In genomic region chr6:114194362-114195343, GRCh38 we compare ENCODE assay signal across 12 cellular contexts.
A peak's percentile ranks its signal among the peaks of the same experiment; 100 is the strongest.
DNase-seq lines count a peak whose midpoint lies in the region; ATAC-seq and TF ChIP-seq lines count a peak whose summit lies in the region.
"Had no signal": no experiment of that assay in that cellular context is flagged by ENCODE, and none has a peak within 500 bp of the region (broad histone marks: within the 10 kb centered on the region; RNA-seq: fewer than 3 reads in every experiment).

No MANE protein-coding gene starts in this region.

- DNase-seq in Caco-2, result peak in 1 of 2 experiments; percentile 7
- peak; percentile 19 for DNase-seq in astrocyte of the cerebellum (ENCODE audit: low read depth)
- DNase-seq in mesenchymal stem cell, result peak; percentile 2
- no peak for DNase-seq in HuH-7 (ENCODE audit: low spot score)
- no peak for DNase-seq in activated gamma-delta T cell (lab: John Stamatoyannopoulos, UW)
- DNase-seq: naive B cell, NCI-H187, spleen had no signal

- no peak overlapping the region for H3K4me2 ChIP-seq in mesenchymal stem cell (ENCODE audit: low read length, poor library complexity, severe bottlenecking)

- no peak overlapping the region for H3K14ac ChIP-seq in mesenchymal stem cell (ENCODE audit: low read length in 2 of 2)

- peak overlapping the region; percentile 89 for H3K27ac Mint-ChIP-seq in Caco-2 (ENCODE audit: unreplicated experiment)

- peak overlapping the region; percentile 48 for H3K4me3 Mint-ChIP-seq in Caco-2 (ENCODE audit: unreplicated experiment)
- H3K4me3 Mint-ChIP-seq: naive B cell had no signal

- no peaks in the 10 kb centered on the region for H3K9me3 ChIP-seq in Caco-2
- H3K9me3 ChIP-seq in mesenchymal stem cell (ENCODE audit: control insufficient read depth, low read length), result no peaks in the 10 kb centered on the region
- H3K9me3 ChIP-seq: ascending aorta, spleen had no signal

- no peaks in the 10 kb centered on the region for H3K27me3 ChIP-seq in Caco-2 (replicated peaks; ENCODE audit: control insufficient read depth, insufficient read depth, low read length)
- no peaks in the 10 kb centered on the region for H3K27me3 ChIP-seq in mesenchymal stem cell (ENCODE audit: control insufficient read depth in 1 of 2, insufficient read depth in 1 of 2, low read length in 2 of 2)
- H3K27me3 ChIP-seq: ascending aorta had no signal

- no peak overlapping the region for H2AK5ac ChIP-seq in mesenchymal stem cell (ENCODE audit: low read length, severe bottlenecking)

- CTCF ChIA-PET in Caco-2 (lab: Charles Lee), result interaction anchor here (0.8 to 1.3 kb wide), 2 partner anchors 25 to 110 kb away, joined by 3 to 4 read pairs; no protein-coding TSS in a partner anchor

- no peaks in the 10 kb centered on the region for H3K36me3 Mint-ChIP-seq in Caco-2 (ENCODE audit: insufficient read depth, unreplicated experiment)
- H3K36me3 Mint-ChIP-seq: naive B cell had no signal

- no peak for TF ChIP-seq CTCF in Caco-2 (IDR thresholded peaks at IDR 0.05; ENCODE audit: insufficient read depth in 1 of 2, low read depth in 1 of 2, low read length in 1 of 2, severe bottlenecking in 1 of 2, unreplicated experiment in 1 of 2)
- TF ChIP-seq CTCF in astrocyte of the cerebellum (IDR thresholded peaks at IDR 0.05; ENCODE audit: low read depth, low read length, missing control alignments), result no peak

- no peak overlapping the region for H3K23ac ChIP-seq in mesenchymal stem cell (ENCODE audit: low read length in 2 of 2)

- peak overlapping the region; percentile 22 for H3K9ac ChIP-seq in mesenchymal stem cell (ENCODE audit: low read length)

- H2BK5ac ChIP-seq in mesenchymal stem cell (ENCODE audit: low read depth, low read length, poor library complexity, severe bottlenecking), result no peak overlapping the region

- BruUV-seq in Caco-2 (replicated peaks; lab: Mats Ljungman, UMichigan), result TSS peak; percentile 93

- H3K4me1 Mint-ChIP-seq in Caco-2 (ENCODE audit: low read depth, unreplicated experiment), result peaks cover 31% of the 10 kb centered on the region
- H3K4me1 Mint-ChIP-seq: naive B cell had no signal

- ATAC-seq in HG03565 (IDR thresholded peaks at IDR 0.05; ENCODE audit: unreplicated experiment) (no peak), HG02973 (IDR thresholded peaks at IDR 0.05; ENCODE audit: unreplicated experiment) (no peak)

- H3K79me1 ChIP-seq in mesenchymal stem cell (replicated peaks; ENCODE audit: low read length, poor library complexity, severe bottlenecking), result no peaks in the 10 kb centered on the region

- no peak overlapping the region for H4K91ac ChIP-seq in mesenchymal stem cell (ENCODE audit: low read length)

- TF ChIP-seq EP300 in Ishikawa (IDR thresholded peaks at IDR 0.05; ENCODE audit: borderline replicate concordance), result no peak

- H3K18ac ChIP-seq in mesenchymal stem cell (ENCODE audit: low read depth in 1 of 2, low read length in 2 of 2), result no peak overlapping the region

- H2BK12ac ChIP-seq in mesenchymal stem cell (ENCODE audit: low read length in 2 of 2), result no peak overlapping the region

- H2AFZ ChIP-seq in mesenchymal stem cell (ENCODE audit: low read depth, low read length), result no peak overlapping the region

- H3K27me3 Mint-ChIP-seq in Caco-2 (ENCODE audit: insufficient read depth, unreplicated experiment), result no peaks in the 10 kb centered on the region

- TF ChIP-seq RAD21 in Ishikawa (IDR thresholded peaks at IDR 0.05; ENCODE audit: low read depth), result no peak

- H3K4me3 ChIP-seq in Caco-2 (ENCODE audit: low read depth, low read length) (no peak overlapping the region), astrocyte of the cerebellum (ENCODE audit: low read depth, low read length) (no peak overlapping the region), mesenchymal stem cell (ENCODE audit: insufficient read depth in 1 of 2, low read depth in 1 of 2, low read length in 2 of 2) (peak overlapping the region in 1 of 2 experiments; percentile 25)
- H3K4me3 ChIP-seq: ascending aorta, spleen had no signal

- intact Hi-C loops in Caco-2 (cut with micrococcal nuclease; ENCODE audit: unreplicated experiment), result loop anchor here (1.0 to 10.0 kb wide), 3 partner anchors 27 to 110 kb away; no protein-coding TSS in a partner anchor

- no peak overlapping the region for H3K27ac ChIP-seq in mesenchymal stem cell (ENCODE audit: low read length, poor library complexity, severe bottlenecking)
- H3K27ac ChIP-seq: ascending aorta, spleen had no signal

- H2BK15ac ChIP-seq in mesenchymal stem cell (ENCODE audit: low read depth, poor library complexity, severe bottlenecking), result no peak overlapping the region

- 92% methylated on average over 5 of the region's 5 CpGs for WGBS in mesenchymal stem cell

- H2BK120ac ChIP-seq in mesenchymal stem cell (ENCODE audit: low read depth, low read length), result no peak overlapping the region

- H3K9me3 Mint-ChIP-seq in Caco-2 (ENCODE audit: unreplicated experiment), result no peaks in the 10 kb centered on the region

- H4K8ac ChIP-seq in mesenchymal stem cell (ENCODE audit: low read length), result no peak overlapping the region

- H3K4me1 ChIP-seq in Caco-2 (peaks cover 22% of the 10 kb centered on the region), mesenchymal stem cell (ENCODE audit: control insufficient read depth, insufficient read depth, low read depth, low read length) (no peaks in the 10 kb centered on the region)
- H3K4me1 ChIP-seq: ascending aorta, spleen had no signal

- no peaks in the 10 kb centered on the region for H3K36me3 ChIP-seq in Caco-2 (ENCODE audit: control insufficient read depth, insufficient read depth, low read length)
- H3K36me3 ChIP-seq in mesenchymal stem cell (ENCODE audit: control insufficient read depth in 1 of 2, insufficient read depth in 2 of 2, low read depth in 1 of 2, low read length in 2 of 2), result no peaks in the 10 kb centered on the region
- H3K36me3 ChIP-seq: ascending aorta, spleen had no signal

- POLR2A ChIA-PET in Caco-2 (lab: Charles Lee), result interaction anchor here (0.6 kb wide), 1 partner anchor 110 kb away, joined by 3 read pairs; no protein-coding TSS in a partner anchor

- in situ Hi-C loops in astrocyte of the cerebellum (cut with HindIII; ENCODE audit: low sequenced_read_pairs), result no loop called here

- H3K4ac ChIP-seq in mesenchymal stem cell (ENCODE audit: low read depth in 1 of 2, low read length in 2 of 2), result no peak overlapping the region

TF ChIP-seq in Ishikawa, 13 proteins besides CTCF, POLR2A, EP300 and RAD21:
- TF ChIP-seq TEAD4 (IDR thresholded peaks at IDR 0.05) (no peak), YY1 (IDR thresholded peaks at IDR 0.05; ENCODE audit: low read depth) (no peak), NFIC (IDR thresholded peaks at IDR 0.05) (peak; percentile 29; the same call in 1 of the 2 replicates)

Comparison
In these comparisons a context has a peak if more than half of its experiments do, and no peak if none do; other contexts are left out.
1. DNase-seq: peak in astrocyte of the cerebellum (single experiment) and mesenchymal stem cell (single experiment); none in HuH-7 (single experiment) and activated gamma-delta T cell (single experiment).